Comparison of ENCODE assay signal across 31 cellular contexts in genomic region chr4:73410916-73411730, GRCh38. TPM values are rescaled to one million over a fixed set of nuclear protein-coding genes. Genes with fewer than 3 reads are reported as not detected.
"Had no signal": no experiment of that assay in that cellular context is flagged by ENCODE, and none has a peak within 500 bp of the region (broad histone marks: within the 10 kb centered on the region; RNA-seq: fewer than 3 reads in every experiment).

No MANE protein-coding gene starts in this region.

- FAIRE-seq: endometrium, islet of Langerhans, keratinocyte had no signal

- H3K27me3 ChIP-seq: colonic mucosa, esophagus squamous epithelium, gastrocnemius medialis had no signal

- H3K4me1 ChIP-seq: colonic mucosa, esophagus squamous epithelium, gastrocnemius medialis, heart right ventricle, left ventricle myocardium inferior, lower lobe of right lung had no signal

- H3K27ac ChIP-seq: colonic mucosa, epithelial cell of prostate, esophagus squamous epithelium, gastrocnemius medialis, heart right ventricle, left ventricle myocardium inferior, lower lobe of right lung had no signal

- H3K9me3 ChIP-seq: colonic mucosa, esophagus squamous epithelium, gastrocnemius medialis, heart right ventricle, left ventricle myocardium inferior, lower lobe of right lung had no signal

- DNase-seq: colonic mucosa; cortex of kidney; effector CD8-positive, alpha-beta T cell; effector memory CD8-positive, alpha-beta T cell; endodermal cell; erythroblast; esophagus squamous epithelium; foreskin fibroblast; foreskin melanocyte; gastrocnemius medialis; glutamatergic neuron; head of caudate nucleus; heart right ventricle; hippocampal formation; left cardiac atrium; left ventricle myocardium inferior; lower lobe of right lung; mesenchymal stem cell; midbrain; naive thymus-derived CD4-positive, alpha-beta T cell had no signal

- ATAC-seq: effector memory CD8-positive, alpha-beta T cell; esophagus mucosa; gastrocnemius medialis; heart right ventricle; left cardiac atrium; lower lobe of right lung; naive thymus-derived CD4-positive, alpha-beta T cell had no signal

- H3K36me3 ChIP-seq: colonic mucosa, esophagus squamous epithelium, gastrocnemius medialis, heart right ventricle, left ventricle myocardium inferior, lower lobe of right lung had no signal

- H3K4me3 ChIP-seq: colonic mucosa, esophagus squamous epithelium, gastrocnemius medialis, heart right ventricle, left ventricle myocardium inferior, lower lobe of right lung had no signal

RNA-seq across cellular contexts. Expression of gene ALB, which starts 7.0 kb away (rescaled TPM):
- total RNA-seq: dermis microvascular lymphatic vessel endothelial cell, glomerular endothelial cell, kidney epithelial cell, left ventricle myocardium inferior, lung microvascular endothelial cell had no signal
- polyA plus RNA-seq: keratinocyte; naive thymus-derived CD4-positive, alpha-beta T cell had no signal

RNA-seq across cellular contexts. Expression of gene AFP, which starts 24.9 kb away (rescaled TPM):
- total RNA-seq: dermis microvascular lymphatic vessel endothelial cell; esophagus mucosa; esophagus squamous epithelium; gastrocnemius medialis; glomerular endothelial cell; heart right ventricle; kidney epithelial cell; left cardiac atrium; left ventricle myocardium inferior; lower leg skin; lower lobe of right lung; lung microvascular endothelial cell; mononuclear cell; naive thymus-derived CD4-positive, alpha-beta T cell had no signal
- polyA plus RNA-seq: heart right ventricle; naive thymus-derived CD4-positive, alpha-beta T cell had no signal
